ENCODE assay signal across 8 cellular contexts in genomic region chr10:69994262-69994661, GRCh38. TPM values are rescaled to one million over a fixed set of nuclear protein-coding genes. Genes with fewer than 3 reads are reported as not detected.
DNase-seq lines count a peak whose midpoint lies in the region; ATAC-seq and TF ChIP-seq lines count a peak whose summit lies in the region.

No MANE protein-coding gene starts in this region.

- no peak for TF ChIP-seq POLR2A in prostate gland (IDR thresholded peaks at IDR 0.05)

- intact Hi-C loops in left ventricle myocardium inferior (cut with micrococcal nuclease) (no loop called here), prostate gland (cut with DNase I) (no loop called here)

- H3K9me3 ChIP-seq in left ventricle myocardium inferior (replicated peaks) (no peaks in the 10 kb centered on the region), prostate gland (no peaks in the 10 kb centered on the region)

- WGBS in prostate gland, result 71% methylated on average over 2 of the region's 2 CpGs

- no peak for ATAC-seq in GM18858 (IDR thresholded peaks at IDR 0.05; ENCODE audit: unreplicated experiment)
- no peak for ATAC-seq in HG02678 (IDR thresholded peaks at IDR 0.05; ENCODE audit: unreplicated experiment)

- H3K4me3 ChIP-seq in left ventricle myocardium inferior, result no peak overlapping the region
- H3K4me3 ChIP-seq in prostate gland, result no peak overlapping the region

- H3K36me3 ChIP-seq in left ventricle myocardium inferior (no peaks in the 10 kb centered on the region), prostate gland (no peaks in the 10 kb centered on the region)

- DNase-seq in DMS 273 (lab: John Stamatoyannopoulos, UW; ENCODE audit: unreplicated experiment), result peak; percentile 35
- DNase-seq in HuH-7 (ENCODE audit: low spot score), result peak; percentile 9
- DNase-seq in SW480 (ENCODE audit: low spot score), result peak; percentile 65
- DNase-seq in left ventricle myocardium inferior, result peak; percentile 14
- DNase-seq in prostate gland (ENCODE audit: low spot score), result no peak
- DNase-seq in NCI-H1048 (lab: John Stamatoyannopoulos, UW), result no peak

- H3K27me3 ChIP-seq in left ventricle myocardium inferior (ENCODE audit: low read depth) (no peaks in the 10 kb centered on the region), prostate gland (replicated peaks; ENCODE audit: insufficient read depth) (no peaks in the 10 kb centered on the region)

- H3K4me1 ChIP-seq in left ventricle myocardium inferior (no peaks in the 10 kb centered on the region), prostate gland (replicated peaks) (no peaks in the 10 kb centered on the region)

- H3K27ac ChIP-seq in left ventricle myocardium inferior (replicated peaks) (no peak overlapping the region), prostate gland (no peak overlapping the region)

- TF ChIP-seq CTCF in left ventricle myocardium inferior (IDR thresholded peaks at IDR 0.05; ENCODE audit: borderline replicate concordance) (no peak), prostate gland (IDR thresholded peaks at IDR 0.05) (no peak)

RNA-seq across cellular contexts. Expression of gene MACROH2A2, which starts 58.4 kb away (rescaled TPM):
- 17.9 TPM for total RNA-seq in left ventricle myocardium inferior
- total RNA-seq in prostate gland, result 10 to 100 TPM; 23.1 to 59.5 TPM

Comparison
In these comparisons a context has a peak if more than half of its experiments do, and no peak if none do; other contexts are left out.
1. DNase-seq: peak in DMS 273 (single experiment), HuH-7 (single experiment), SW480 (single experiment) and left ventricle myocardium inferior (single experiment); none in prostate gland (single experiment) and NCI-H1048 (single experiment).